30 cellular contexts compared by ENCODE assay signal in the genomic region with DNA sequence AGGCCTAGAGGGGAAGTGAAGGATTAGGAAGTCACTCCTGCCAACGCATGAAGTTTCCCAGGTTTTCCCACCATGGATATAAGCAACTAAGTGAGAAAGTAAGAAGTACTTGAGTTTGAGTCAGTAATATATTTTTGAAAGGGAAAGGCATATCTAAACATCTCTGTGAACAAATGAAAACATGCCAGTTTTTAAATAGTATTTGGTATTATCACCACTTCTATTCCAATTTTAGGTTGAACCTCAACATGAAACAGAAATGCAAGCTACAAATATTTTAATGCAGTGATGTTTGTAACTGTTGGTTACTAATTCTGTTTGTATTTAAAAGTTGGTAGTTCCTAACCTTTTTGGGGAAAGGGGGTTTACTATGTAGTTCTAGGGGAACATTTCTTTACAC.
DNase-seq lines count a peak whose midpoint lies in the region; ATAC-seq and TF ChIP-seq lines count a peak whose summit lies in the region.
"Had no signal": no experiment of that assay in that cellular context is flagged by ENCODE, and none has a peak within 500 bp of the region (broad histone marks: within the 10 kb centered on the region; RNA-seq: fewer than 3 reads in every experiment).

No MANE protein-coding gene starts in this region.

- no peak for ATAC-seq in GM23338
- ATAC-seq in WTC11 = no peak
- ATAC-seq in GM18511 (IDR thresholded peaks at IDR 0.05; ENCODE audit: unreplicated experiment) = no peak
- ATAC-seq in GM19023 (IDR thresholded peaks at IDR 0.05; ENCODE audit: unreplicated experiment) = no peak
- no peak for ATAC-seq in stimulated activated naive B cell treated with anti-CD40 and anti-IgM and Interleukin-4, amounts not matched to agents 10 μg/mL and 1 μg/mL and 100 μg/mL, for 72 hours (replicated peaks)
- ATAC-seq: PC-3 had no signal

- no peak overlapping the region for H3K4me2 ChIP-seq in GM23338

- H3K27ac ChIP-seq in GM23338 (ENCODE audit: low read depth) (no peak overlapping the region), cingulate gyrus (ENCODE audit: low read depth, low read length) (peak overlapping the region; percentile 2), layer of hippocampus (ENCODE audit: low read depth, low read length) (peak overlapping the region; percentile 4)
- H3K27ac ChIP-seq: SJSA1 had no signal

- no peaks in the 10 kb centered on the region for H4K20me1 ChIP-seq in GM23338 (replicated peaks; ENCODE audit: insufficient read depth)

- no peak overlapping the region for H3K4me3 ChIP-seq in GM23338
- H3K4me3 ChIP-seq: MG63, SJSA1 had no signal

- no peak overlapping the region for H2AFZ ChIP-seq in GM23338

- DNase-seq in GM23338 (ENCODE audit: low spot score) (peak; percentile 3), WTC11 (ENCODE audit: low spot score) (no peak), inferior parietal cortex (ENCODE audit: extremely low spot score) (no peak)
- DNase-seq in stimulated activated naive B cell treated with anti-CD40 and anti-IgM and Interleukin-4, amounts not matched to agents 10 μg/mL and 1 μg/mL and 100 μg/mL, for 72 hours = no peak
- DNase-seq: 8988T; ACHN; BE2C; CD8-positive, alpha-beta memory T cell; DMS 273 treated with DMSO at 0.1 percent for 48 hours; DMS79; GF-D8; H7; IMR-90; KG1; MG63; NCI-H146; NCI-H1930; NCI-H446 treated with DMSO at 0.1 percent for 48 hours; NCI-H526; NCI-H82; NK-92 treated with Interleukin-12 subunit alpha and Interleukin-12 subunit beta, amount 100 ng/mL, for 24 hours; PC-3; Right ventricle myocardium superior; RPMI8226 had no signal

- H3K27me3 ChIP-seq in GM23338 (ENCODE audit: insufficient read depth) (no peaks in the 10 kb centered on the region), layer of hippocampus (ENCODE audit: control insufficient read depth, insufficient read depth, low read length) (no peaks in the 10 kb centered on the region)
- H3K27me3 ChIP-seq: BE2C, MG63, SJSA1 had no signal

- H3K79me2 ChIP-seq in GM23338 (replicated peaks; ENCODE audit: insufficient read depth) = no peaks in the 10 kb centered on the region

- no peaks in the 10 kb centered on the region; the same call in 1 of the 2 replicates for H3K36me3 ChIP-seq in GM23338 (ENCODE audit: insufficient read depth)
- H3K36me3 ChIP-seq: BE2C, SJSA1 had no signal

- H3K4me1 Mint-ChIP-seq in GM23338 (peaks cover 10% of the 10 kb centered on the region; the same call in 2 of the 3 replicates), WTC11 (peaks cover 11% of the 10 kb centered on the region)
- no peaks in the 10 kb centered on the region for H3K4me1 Mint-ChIP-seq in stimulated activated naive B cell treated with anti-CD40 and anti-IgM and Interleukin-4, amounts not matched to agents 10 μg/mL and 1 μg/mL and 100 μg/mL, for 72 hours
- H3K4me1 Mint-ChIP-seq: CD14-positive monocyte; CD8-positive, alpha-beta memory T cell had no signal

- H3K4me1 ChIP-seq in GM23338 (ENCODE audit: insufficient read depth) = no peaks in the 10 kb centered on the region
- H3K4me1 ChIP-seq: BE2C, SJSA1 had no signal

- H3K36me3 Mint-ChIP-seq in GM23338 (ENCODE audit: low read depth) (peaks cover 9% of the 10 kb centered on the region; the same call in 2 of the 3 replicates), WTC11 (peaks cover 6% of the 10 kb centered on the region)
- H3K36me3 Mint-ChIP-seq in stimulated activated naive B cell treated with anti-CD40 and anti-IgM and Interleukin-4, amounts not matched to agents 10 μg/mL and 1 μg/mL and 100 μg/mL, for 72 hours = peaks cover 24 to 30% of the 10 kb centered on the region in 2 donors

- TF ChIP-seq CTCF in GM23338 (conservative IDR thresholded peaks at IDR 0.05; ENCODE audit: low read depth in 2 of 2) = no peak
- TF ChIP-seq CTCF in WTC11 (IDR thresholded peaks at IDR 0.05) = no peak

- CTCF ChIA-PET in WTC11 (lab: Charles Lee) = no interaction called here

- no peaks in the 10 kb centered on the region; the same call in 2 of the 3 replicates for H3K9me3 Mint-ChIP-seq in GM23338
- peaks cover 3% of the 10 kb centered on the region for H3K9me3 Mint-ChIP-seq in WTC11
- no peaks in the 10 kb centered on the region for H3K9me3 Mint-ChIP-seq in stimulated activated naive B cell treated with anti-CD40 and anti-IgM and Interleukin-4, amounts not matched to agents 10 μg/mL and 1 μg/mL and 100 μg/mL, for 72 hours
- H3K9me3 Mint-ChIP-seq: CD8-positive, alpha-beta memory T cell had no signal

- H3F3A ChIP-seq in GM23338 (replicated peaks; ENCODE audit: low read depth) = no peaks in the 10 kb centered on the region

- H3K4me3 Mint-ChIP-seq in GM23338 (no peak overlapping the region), WTC11 (no peak overlapping the region)
- H3K4me3 Mint-ChIP-seq in stimulated activated naive B cell treated with anti-CD40 and anti-IgM and Interleukin-4, amounts not matched to agents 10 μg/mL and 1 μg/mL and 100 μg/mL, for 72 hours = no peak overlapping the region
- H3K4me3 Mint-ChIP-seq: CD14-positive monocyte; CD8-positive, alpha-beta memory T cell had no signal

- H3K9me2 ChIP-seq in GM23338 (ENCODE audit: insufficient read depth) = no peaks in the 10 kb centered on the region

- H3K27ac Mint-ChIP-seq in GM23338 (no peak overlapping the region; the same call in 1 of the 2 replicates), WTC11 (0 out of 2 replicates have a peak overlapping the region, but pooled peaks have one; percentile 30)
- no peak overlapping the region for H3K27ac Mint-ChIP-seq in stimulated activated naive B cell treated with anti-CD40 and anti-IgM and Interleukin-4, amounts not matched to agents 10 μg/mL and 1 μg/mL and 100 μg/mL, for 72 hours
- H3K27ac Mint-ChIP-seq: CD14-positive monocyte had no signal

- H3K27me3 Mint-ChIP-seq in GM23338 (ENCODE audit: insufficient read depth, low read depth, poor library complexity) = no peaks in the 10 kb centered on the region
- no peaks in the 10 kb centered on the region for H3K27me3 Mint-ChIP-seq in WTC11 (ENCODE audit: low read depth)
- no peaks in the 10 kb centered on the region for H3K27me3 Mint-ChIP-seq in stimulated activated naive B cell treated with anti-CD40 and anti-IgM and Interleukin-4, amounts not matched to agents 10 μg/mL and 1 μg/mL and 100 μg/mL, for 72 hours
- H3K27me3 Mint-ChIP-seq: CD8-positive, alpha-beta memory T cell had no signal

- POLR2A ChIA-PET in WTC11 (lab: Charles Lee) = no interaction called here

TF ChIP-seq in GM23338, 12 proteins besides CTCF, POLR2A, EP300 and RAD21:
- TF ChIP-seq JUNB (IDR thresholded peaks at IDR 0.05; ENCODE audit: unreplicated experiment) = no peak

TF ChIP-seq in WTC11, 78 proteins besides CTCF, POLR2A, EP300 and RAD21:
- TF ChIP-seq TCF7 (CRISPR knock-in tag; IDR thresholded peaks at IDR 0.05; ENCODE audit: low read depth) (no peak), ELF4 (CRISPR knock-in tag; IDR thresholded peaks at IDR 0.05; ENCODE audit: low read depth) (no peak), ZNF416 (CRISPR knock-in tag; IDR thresholded peaks at IDR 0.05) (no peak), GRHL2 (CRISPR knock-in tag; IDR thresholded peaks at IDR 0.05; ENCODE audit: insufficient replicate concordance, severe bottlenecking) (no peak), ZNF138 (CRISPR knock-in tag; conservative IDR thresholded peaks at IDR 0.05) (no peak), CBFB (CRISPR knock-in tag; IDR thresholded peaks at IDR 0.05; ENCODE audit: low read depth) (no peak), NFYB (CRISPR knock-in tag; conservative IDR thresholded peaks at IDR 0.05; ENCODE audit: low read depth) (no peak)
- TF ChIP-seq, protein P1, sequence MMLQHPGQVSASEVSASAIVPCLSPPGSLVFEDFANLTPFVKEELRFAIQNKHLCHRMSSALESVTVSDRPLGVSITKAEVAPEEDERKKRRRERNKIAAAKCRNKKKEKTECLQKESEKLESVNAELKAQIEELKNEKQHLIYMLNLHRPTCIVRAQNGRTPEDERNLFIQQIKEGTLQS (CRISPR knock-in tag; conservative IDR thresholded peaks at IDR 0.05) = no peak
